ENCODE assay signal across 22 cellular contexts in the genomic region with DNA sequence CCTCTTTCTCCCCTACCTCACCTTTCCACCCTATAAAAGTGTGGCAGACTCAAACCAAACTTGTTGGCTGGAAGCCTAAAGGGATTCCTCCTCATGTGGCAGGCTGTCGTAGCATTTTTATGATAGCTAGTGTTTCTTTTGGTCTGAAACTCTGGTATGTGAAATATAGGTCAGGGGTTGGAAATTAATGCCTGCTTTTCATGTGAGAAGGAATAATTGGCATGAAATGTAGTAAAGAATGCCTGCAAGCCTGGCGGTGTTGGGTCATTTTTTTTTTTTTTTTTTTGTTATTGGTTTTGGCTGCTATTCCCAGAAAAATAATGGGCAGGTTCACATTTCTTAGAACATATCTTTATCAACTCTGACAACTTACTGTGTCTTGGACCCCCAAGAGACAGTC. TPM values are rescaled to one million over a fixed set of nuclear protein-coding genes. Genes with fewer than 3 reads are reported as not detected.
DNase-seq lines count a peak whose midpoint lies in the region; ATAC-seq, FAIRE-seq and TF ChIP-seq lines count a peak whose summit lies in the region.
"Had no signal": no experiment of that assay in that cellular context is flagged by ENCODE, and none has a peak within 500 bp of the region (broad histone marks: within the 10 kb centered on the region; RNA-seq: fewer than 3 reads in every experiment).

No MANE protein-coding gene starts in this region.

- H3K36me3 ChIP-seq in mammary epithelial cell (ENCODE audit: insufficient read depth, low read length) (no peaks in the 10 kb centered on the region), smooth muscle cell (ENCODE audit: low read depth) (no peaks in the 10 kb centered on the region)
- H3K36me3 ChIP-seq: BLaER1 treated with 17β-estradiol and CSF1 and Interleukin-3, amounts not matched to agents 10 nM and 100 nM; SJSA1 had no signal

- DNase-seq in mammary epithelial cell: no peak
- DNase-seq in MCF 10A (ENCODE audit: unreplicated experiment): no peak
- DNase-seq in astrocyte of the hippocampus (ENCODE audit: low read depth, low spot score): peak; percentile 32
- DNase-seq in mesothelial cell of epicardium (ENCODE audit: low spot score in 2 of 2, unreplicated experiment in 2 of 2): no peak
- peak; percentile 11 for DNase-seq in urothelium cell line (ENCODE audit: low spot score)
- no peak for DNase-seq in smooth muscle cell (lab: John Stamatoyannopoulos, UW; ENCODE audit: unreplicated experiment)
- no peak for DNase-seq in SK-N-DZ (ENCODE audit: low spot score)
- DNase-seq: 8988T; CD8-positive, alpha-beta memory T cell; DND-41; H9; MV-4-11; NCI-H2171; NCI-H748 treated with DMSO at 0.1 percent for 48 hours had no signal

- H3K9me3 Mint-ChIP-seq in MCF 10A (ENCODE audit: unreplicated experiment): no peaks in the 10 kb centered on the region
- H3K9me3 Mint-ChIP-seq in mesothelial cell of epicardium: no peaks in the 10 kb centered on the region
- H3K9me3 Mint-ChIP-seq: CD8-positive, alpha-beta memory T cell; H9 had no signal

- H3K4me1 ChIP-seq in mammary epithelial cell (ENCODE audit: insufficient read depth, low read length): peaks cover 13% of the 10 kb centered on the region
- no peaks in the 10 kb centered on the region for H3K4me1 ChIP-seq in smooth muscle cell (ENCODE audit: low read depth)
- H3K4me1 ChIP-seq: BLaER1 treated with 17β-estradiol and CSF1 and Interleukin-3, amounts not matched to agents 10 nM and 100 nM had no signal

- BruUV-seq in mammary epithelial cell (replicated peaks; lab: Mats Ljungman, UMichigan) (no TSS peak), MCF 10A (replicated peaks; lab: Mats Ljungman, UMichigan) (no TSS peak)

- no peak overlapping the region for H2AFZ ChIP-seq in mammary epithelial cell (ENCODE audit: low read depth, low read length)
- H2AFZ ChIP-seq in smooth muscle cell (ENCODE audit: low read depth): no peak overlapping the region

- H3K9me3 ChIP-seq in mammary epithelial cell (replicated peaks; ENCODE audit: insufficient read depth, low read length) (no peaks in the 10 kb centered on the region), smooth muscle cell (replicated peaks; ENCODE audit: low read depth) (no peaks in the 10 kb centered on the region)
- H3K9me3 ChIP-seq: BLaER1 treated with 17β-estradiol and CSF1 and Interleukin-3, amounts not matched to agents 10 nM and 100 nM; SJSA1 had no signal

- CTCF ChIA-PET in mammary epithelial cell (lab: Charles Lee; ENCODE audit: low non-redundant PET): no interaction called here
- CTCF ChIA-PET in MCF 10A (lab: Yijun Ruan, JAX): no interaction called here

- FAIRE-seq in urothelium cell line (lab: Jason Lieb, UNC): no peak
- FAIRE-seq: GM12892, GM19239, HTR-8/SVneo had no signal

- H3K36me3 Mint-ChIP-seq in MCF 10A (ENCODE audit: insufficient read depth, unreplicated experiment) (no peaks in the 10 kb centered on the region), mesothelial cell of epicardium (peaks cover 2% of the 10 kb centered on the region)
- H3K36me3 Mint-ChIP-seq: CD8-positive, alpha-beta memory T cell had no signal

- POLR2A ChIA-PET in MCF 10A (lab: Yijun Ruan, JAX): interaction anchor here (0.5 kb wide), 1 partner anchor 18 kb away, joined by 3 read pairs; no protein-coding TSS in a partner anchor

- dilution Hi-C loops in mammary epithelial cell (cut with HindIII; ENCODE audit: low sequenced_read_pairs): no loop called here

- in situ Hi-C loops in mammary epithelial cell (cut with MboI; ENCODE audit: low sequenced_read_pairs in 2 of 2): loop anchor here in 1 of 2 donors (25.0 kb wide), 1 partner anchor 95 kb away; no protein-coding TSS in a partner anchor

- no peak overlapping the region for H3K27ac ChIP-seq in mammary epithelial cell (ENCODE audit: insufficient read depth, low read depth, low read length)
- H3K27ac ChIP-seq in smooth muscle cell (ENCODE audit: low read depth): no peak overlapping the region
- H3K27ac ChIP-seq: BLaER1 treated with 17β-estradiol and CSF1 and Interleukin-3, amounts not matched to agents 10 nM and 100 nM; HL-60; RWPE1; SJSA1 had no signal

- ATAC-seq in activated CD4-positive, CD25-positive, alpha-beta regulatory T cell treated with anti-CD3 and anti-CD28 coated beads, Interleukin-2, amount 50 U/mL, for 24 hours: no peak

- peak overlapping the region; percentile 23 for H3K4me2 ChIP-seq in mammary epithelial cell (ENCODE audit: insufficient read depth, low read depth, low read length)
- no peak overlapping the region for H3K4me2 ChIP-seq in smooth muscle cell
- H3K4me2 ChIP-seq: BLaER1 treated with 17β-estradiol and CSF1 and Interleukin-3, amounts not matched to agents 10 nM and 100 nM had no signal

- H3K9ac ChIP-seq in mammary epithelial cell (ENCODE audit: insufficient read depth, low read length) (no peak overlapping the region), smooth muscle cell (ENCODE audit: low read depth) (no peak overlapping the region)
- H3K9ac ChIP-seq: BLaER1 treated with 17β-estradiol and CSF1 and Interleukin-3, amounts not matched to agents 10 nM and 100 nM had no signal

- WGBS in mammary epithelial cell (ENCODE audit: low coverage, missing lambda C conversion rate): 80% methylated on average over 2 of the region's 2 CpGs
- 79% methylated on average over 2 of the region's 2 CpGs for WGBS in smooth muscle cell (ENCODE audit: low lambda C conversion rate)

- no peak overlapping the region for H3K4me3 ChIP-seq in mammary epithelial cell (replicated peaks in 1 of 3; ENCODE audit: insufficient read depth in 1 of 3, low read depth in 2 of 3, low read length in 3 of 3)
- H3K4me3 ChIP-seq in smooth muscle cell: no peak overlapping the region
- H3K4me3 ChIP-seq: BLaER1 treated with 17β-estradiol and CSF1 and Interleukin-3, amounts not matched to agents 10 nM and 100 nM; SJSA1 had no signal

- no peaks in the 10 kb centered on the region for H3F3A ChIP-seq in smooth muscle cell (ENCODE audit: low read depth)

- H4K20me1 ChIP-seq in mammary epithelial cell (ENCODE audit: insufficient read depth, low read length) (no peaks in the 10 kb centered on the region), smooth muscle cell (ENCODE audit: low read depth) (no peaks in the 10 kb centered on the region)
- H4K20me1 ChIP-seq: BLaER1 treated with 17β-estradiol and CSF1 and Interleukin-3, amounts not matched to agents 10 nM and 100 nM had no signal

- H3K4me1 Mint-ChIP-seq in MCF 10A (ENCODE audit: insufficient read depth, unreplicated experiment) (peaks cover 15% of the 10 kb centered on the region), mesothelial cell of epicardium (peaks cover 80% of the 10 kb centered on the region)
- H3K4me1 Mint-ChIP-seq: CD8-positive, alpha-beta memory T cell had no signal

- intact Hi-C loops in mammary epithelial cell (cut with micrococcal nuclease) (no loop called here), MCF 10A (cut with micrococcal nuclease) (no loop called here)

- TF ChIP-seq CTCF in mammary epithelial cell (conservative IDR thresholded peaks at IDR 0.05 in 1 of 2, IDR thresholded peaks at IDR 0.05 in 1 of 2; ENCODE audit: extremely low read depth in 1 of 2, insufficient read depth in 1 of 2, low read depth in 1 of 2, low read length in 2 of 2) (no peak), MCF 10A (IDR thresholded peaks at IDR 0.05; ENCODE audit: unreplicated experiment) (no peak), mesothelial cell of epicardium (IDR thresholded peaks at IDR 0.05; ENCODE audit: unreplicated experiment) (no peak), smooth muscle cell (IDR thresholded peaks at IDR 0.05; ENCODE audit: borderline replicate concordance, insufficient read depth, poor library complexity, severe bottlenecking) (no peak)

- no peaks in the 10 kb centered on the region for H3K79me2 ChIP-seq in mammary epithelial cell (ENCODE audit: insufficient read depth, low read length)
- no peaks in the 10 kb centered on the region for H3K79me2 ChIP-seq in smooth muscle cell (ENCODE audit: low read depth)

- H3K27me3 Mint-ChIP-seq in MCF 10A (ENCODE audit: insufficient read depth, unreplicated experiment) (no peaks in the 10 kb centered on the region), mesothelial cell of epicardium (ENCODE audit: low read depth) (no peaks in the 10 kb centered on the region)

- no peak overlapping the region for H3K4me3 Mint-ChIP-seq in MCF 10A (ENCODE audit: unreplicated experiment)
- no peak overlapping the region for H3K4me3 Mint-ChIP-seq in mesothelial cell of epicardium
- H3K4me3 Mint-ChIP-seq: CD8-positive, alpha-beta memory T cell; H9 had no signal

- H3K27ac Mint-ChIP-seq in MCF 10A (ENCODE audit: low read depth, unreplicated experiment): no peak overlapping the region
- peak overlapping the region; percentile 83 for H3K27ac Mint-ChIP-seq in mesothelial cell of epicardium
- H3K27ac Mint-ChIP-seq: CD8-positive, alpha-beta memory T cell; H9 had no signal

- H3K27me3 ChIP-seq in mammary epithelial cell (ENCODE audit: insufficient read depth, low read length) (no peaks in the 10 kb centered on the region), smooth muscle cell (ENCODE audit: low read depth) (no peaks in the 10 kb centered on the region)
- H3K27me3 ChIP-seq: BLaER1 treated with 17β-estradiol and CSF1 and Interleukin-3, amounts not matched to agents 10 nM and 100 nM; SJSA1 had no signal

RNA-seq across cellular contexts. Expression of a gene that starts 29.5 kb away (rescaled TPM):
- total RNA-seq in mammary epithelial cell (100 to 1,000 TPM; 116 to 141 TPM), MCF 10A (2022) (151 and 156 TPM in 2 replicates), mesothelial cell of epicardium (92.8 to 99.6 TPM (median 99.5 TPM) in 3 replicates), smooth muscle cell (174 and 188 TPM in 2 replicates)
- polyA plus RNA-seq in mammary epithelial cell (75.8 TPM), smooth muscle cell (141 and 159 TPM in 2 replicates)
- polyA minus RNA-seq in mammary epithelial cell: 82.4 TPM
- polyA plus RNA-seq in SK-N-DZ (2014; cell fraction: cytosol; rRNA removed): 161 and 177 TPM in 2 replicates
- 65.9 and 112 TPM in 2 replicates for polyA plus RNA-seq in SK-N-DZ (2014; cell fraction: nucleus; rRNA removed)

Comparison
In these comparisons a context has a peak if more than half of its experiments do, and no peak if none do; other contexts are left out.
1. DNase-seq: peak in astrocyte of the hippocampus (single experiment) and urothelium cell line (single experiment); none in mammary epithelial cell (single experiment), MCF 10A (single experiment), mesothelial cell of epicardium (0 of 2), smooth muscle cell (single experiment) and SK-N-DZ (single experiment).